Comparison of ENCODE assay signal across 28 cellular contexts in genomic region chr13:94739235-94739634, GRCh38. TPM values are rescaled to one million over a fixed set of nuclear protein-coding genes. Genes with fewer than 3 reads are reported as not detected.
"Had no signal": no experiment of that assay in that cellular context is flagged by ENCODE, and none has a peak within 500 bp of the region (broad histone marks: within the 10 kb centered on the region; RNA-seq: fewer than 3 reads in every experiment).

No MANE protein-coding gene starts in this region.

- ATAC-seq: stimulated activated effector memory CD8-positive, alpha-beta T cell treated with anti-CD3 and anti-CD28 coated beads, Interleukin-12 subunit alpha, Interleukin-12 subunit beta, amount 100 ng/mL, for 72 hours; stimulated activated memory B cell treated with anti-CD40 and anti-IgM and Interleukin-4, amounts not matched to agents 10 μg/mL and 1 μg/mL and 100 μg/mL, for 72 hours; stimulated activated naive B cell treated with anti-CD40 and anti-IgM and Interleukin-4, amounts not matched to agents 10 μg/mL and 1 μg/mL and 100 μg/mL, for 72 hours; stimulated activated naive CD8-positive, alpha-beta T cell treated with anti-CD3 and anti-CD28 coated beads, Interleukin-15, amount 100 ng/mL, for 72 hours; stimulated activated naive CD8-positive, alpha-beta T cell treated with anti-CD3 and anti-CD28 coated beads, Interleukin-15, Interleukin-2, amounts not matched to agents 100 U/mL and 50 U/mL, for 24 hours; upper lobe of right lung had no signal

- FAIRE-seq: urothelium cell line had no signal

- H3K27ac ChIP-seq: stomach, suprapubic skin, testis, thoracic aorta, thyroid gland, tibial artery, tibial nerve, transverse colon, upper lobe of left lung, upper lobe of right lung, uterus, vagina had no signal

- H3K4me3 ChIP-seq: stomach, suprapubic skin, testis, thoracic aorta, thyroid gland, tibial artery, tibial nerve, transverse colon, upper lobe of left lung, upper lobe of right lung, uterus, vagina had no signal

- DNase-seq: stimulated activated CD4-positive, alpha-beta T cell treated with anti-CD3 and anti-CD28 coated beads, Interleukin-2, amount 100 ng/mL, for 48 hours; stimulated activated CD4-positive, alpha-beta T cell treated with anti-CD3 and anti-CD28 coated beads, Interleukin-4, amount 100 ng/mL, for 1 hour; stimulated activated CD4-positive, alpha-beta T cell treated with anti-CD3 and anti-CD28 coated beads, Interleukin-4, amount 100 ng/mL, for 24 hours; stimulated activated CD4-positive, alpha-beta T cell treated with anti-CD3 and anti-CD28 coated beads, Interleukin-4, amount 100 ng/mL, for 4 hours; stimulated activated CD8-positive, alpha-beta memory T cell treated with anti-CD3 and anti-CD28 coated beads, Interleukin-4, amount 100 ng/mL, for 48 hours; stimulated activated naive B cell treated with anti-CD40 and anti-IgM and Interleukin-4, amounts not matched to agents 10 μg/mL and 1 μg/mL and 100 μg/mL, for 72 hours; stimulated activated naive CD4-positive, alpha-beta T cell; stimulated activated naive CD4-positive, alpha-beta T cell treated with Interleukin-2 at 50 U/mL for 16 hours; stimulated activated naive CD8-positive, alpha-beta T cell treated with anti-CD3 and anti-CD28 coated beads, Interleukin-15, amount 100 ng/mL, for 72 hours; stimulated activated naive CD8-positive, alpha-beta T cell treated with anti-CD3 and anti-CD28 coated beads, Interleukin-15, Interleukin-2, amounts not matched to agents 100 U/mL and 50 U/mL, for 24 hours; stomach; substantia nigra; testis; thyroid gland; tibial artery; transverse colon; trophoblast cell; upper lobe of left lung; upper lobe of right lung; uterus had no signal

- H3K9me3 ChIP-seq: suprapubic skin, testis, thoracic aorta, thyroid gland, tibial artery, transverse colon, upper lobe of left lung, upper lobe of right lung, uterus, vagina had no signal

- H3K4me1 ChIP-seq: stomach, suprapubic skin, testis, thyroid gland, tibial artery, tibial nerve, transverse colon, upper lobe of left lung, upper lobe of right lung, uterus, vagina had no signal

RNA-seq across cellular contexts. Expression of gene SOX21, which starts 26.9 kb away (rescaled TPM):
- polyA plus RNA-seq: urinary bladder had no signal
